23 cellular contexts compared by ENCODE assay signal in the genomic region with DNA sequence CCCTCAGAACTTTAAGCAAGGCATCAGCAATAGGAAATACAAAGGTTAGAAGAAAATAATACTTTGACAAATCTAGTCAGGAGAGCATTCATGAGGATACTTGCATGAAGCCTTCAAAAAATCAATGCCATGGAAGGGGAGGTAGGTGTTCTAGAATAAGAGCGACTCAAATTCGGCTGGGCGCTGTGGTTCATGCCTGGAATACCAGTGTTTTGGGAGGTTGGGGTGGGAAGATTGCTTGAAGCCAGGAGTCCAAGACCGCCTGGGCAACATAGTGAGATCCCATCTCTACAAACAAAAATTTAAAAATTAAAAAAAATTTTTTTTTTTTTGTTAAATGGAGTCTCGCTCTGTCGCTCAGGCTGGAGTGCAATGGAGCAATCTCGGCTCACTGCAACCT. TPM values are rescaled to one million over a fixed set of nuclear protein-coding genes. Genes with fewer than 3 reads are reported as not detected.
"Had no signal": no experiment of that assay in that cellular context is flagged by ENCODE, and none has a peak within 500 bp of the region (broad histone marks: within the 10 kb centered on the region; RNA-seq: fewer than 3 reads in every experiment).

No MANE protein-coding gene starts in this region.

- H3K27me3 ChIP-seq: colonic mucosa had no signal

- ATAC-seq: effector memory CD8-positive, alpha-beta T cell; esophagus mucosa; gastrocnemius medialis; heart right ventricle; left cardiac atrium; left lung; left ventricle myocardium superior; lower lobe of right lung had no signal

- H3K4me1 ChIP-seq: colonic mucosa, esophagus squamous epithelium, gastrocnemius medialis, left lung, lower lobe of right lung had no signal

- H3K9me3 ChIP-seq: colonic mucosa, gastrocnemius medialis, lower lobe of right lung had no signal

- H3K27ac ChIP-seq: colonic mucosa, epithelial cell of prostate, esophagus squamous epithelium, gastrocnemius medialis, heart right ventricle, left lung, lower lobe of right lung had no signal

- H3K4me3 ChIP-seq: colonic mucosa, esophagus squamous epithelium, gastrocnemius medialis, heart right ventricle, left lung, lower lobe of right lung had no signal

- H3K36me3 ChIP-seq: colonic mucosa, esophagus squamous epithelium, gastrocnemius medialis, heart right ventricle, left lung, lower lobe of right lung had no signal

- DNase-seq: colonic mucosa; cortex of kidney; effector CD8-positive, alpha-beta T cell; effector memory CD8-positive, alpha-beta T cell; endodermal cell; erythroblast; esophagus squamous epithelium; foreskin fibroblast; foreskin melanocyte; gastrocnemius medialis; glutamatergic neuron; heart right ventricle; hippocampal formation; left cardiac atrium; left lung; left ventricle myocardium superior; lower lobe of right lung; mesenchymal stem cell; midbrain had no signal

RNA-seq across cellular contexts. Expression of a gene that starts 21.8 kb away (rescaled TPM):
- total RNA-seq: colonic mucosa, esophagus mucosa, esophagus squamous epithelium, gastrocnemius medialis, left cardiac atrium, left lung, left ventricle myocardium superior, lower lobe of right lung, mononuclear cell, mucosa of gallbladder had no signal
